28 cellular contexts compared by ENCODE assay signal in the genomic region with DNA sequence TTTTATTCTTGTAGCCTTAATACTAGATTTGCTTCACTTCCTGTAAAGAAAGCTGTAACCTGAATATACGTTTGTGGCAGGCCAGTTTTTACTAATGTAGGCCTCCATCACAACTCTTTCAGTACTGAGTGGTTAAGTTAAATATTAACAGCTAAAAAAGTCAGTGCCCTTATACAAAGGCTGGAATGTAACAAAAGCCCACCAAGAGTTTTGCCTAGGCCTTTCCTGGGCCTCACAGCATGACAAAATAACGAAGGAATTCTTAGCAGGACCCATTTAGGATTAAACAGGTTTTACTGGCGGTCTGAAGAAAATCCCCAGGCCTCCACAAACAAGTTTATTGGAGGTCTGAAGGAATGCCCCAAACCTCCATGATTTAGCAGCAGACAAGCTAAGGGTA. TPM values are rescaled to one million over a fixed set of nuclear protein-coding genes. Genes with fewer than 3 reads are reported as not detected.
DNase-seq lines count a peak whose midpoint lies in the region; ATAC-seq and TF ChIP-seq lines count a peak whose summit lies in the region.
"Had no signal": no experiment of that assay in that cellular context is flagged by ENCODE, and none has a peak within 500 bp of the region (broad histone marks: within the 10 kb centered on the region; RNA-seq: fewer than 3 reads in every experiment).

No MANE protein-coding gene starts in this region.

- DNase-seq in H9 (no peak), SW480 (ENCODE audit: low spot score) (peak; percentile 20), progenitor cell of endocrine pancreas (ENCODE audit: low spot score, unreplicated experiment) (no peak), NCI-H526 (lab: John Stamatoyannopoulos, UW) (no peak)
- DNase-seq: activated CD4-positive, alpha-beta T cell treated with anti-CD3 and anti-CD28 coated beads, Interleukin-2, amount 50 U/mL, for 1 hour; activated CD8-positive, alpha-beta memory T cell treated with anti-CD3 and anti-CD28 coated beads, Interleukin-2, amount 50 U/mL, for 4 hours; aorta; cortex of kidney; GOT3; left lung; mucosa of descending colon; NCI-H1092 treated with DMSO at 0.1 percent for 48 hours; NCI-H187 treated with DMSO at 0.1 percent for 48 hours; NCI-H69; nephron progenitor cell; stimulated activated naive CD8-positive, alpha-beta T cell treated with anti-CD3 and anti-CD28 coated beads, Interleukin-15, amount 100 ng/mL, for 72 hours; T-helper 9 cell; thyroid gland had no signal

- H3K14ac ChIP-seq in H9 (ENCODE audit: insufficient read depth, low read length), result no peak overlapping the region

- no peak overlapping the region for H3K4me3 ChIP-seq in iPS-18a (ENCODE audit: low read length)
- H3K4me3 ChIP-seq: cardiac muscle cell, left lung, mucosa of descending colon, thyroid gland had no signal

- no peaks in the 10 kb centered on the region for H3K27me3 ChIP-seq in H9 (ENCODE audit: insufficient read depth, low read length)
- no peaks in the 10 kb centered on the region for H3K27me3 ChIP-seq in iPS-18a (ENCODE audit: control insufficient read depth, insufficient read depth, low read length)
- H3K27me3 ChIP-seq: cardiac muscle cell, left lung, thyroid gland had no signal

- no peak overlapping the region for H4K91ac ChIP-seq in H9 (ENCODE audit: insufficient read length, low read depth, low read length)

- H3K23me2 ChIP-seq in H9 (ENCODE audit: insufficient read length, low read depth, low read length, poor library complexity, severe bottlenecking), result no peaks in the 10 kb centered on the region

- no peak for TF ChIP-seq CTCF in H9 (conservative IDR thresholded peaks at IDR 0.05)
- TF ChIP-seq CTCF in progenitor cell of endocrine pancreas (IDR thresholded peaks at IDR 0.05; ENCODE audit: unreplicated experiment), result no peak

- no peaks in the 10 kb centered on the region for H3K4me1 ChIP-seq in H9 (ENCODE audit: insufficient read depth, low read length)
- H3K4me1 ChIP-seq in iPS-18a (ENCODE audit: control insufficient read depth, low read depth, low read length), result peaks cover 33% of the 10 kb centered on the region
- H3K4me1 ChIP-seq: left lung, parathyroid adenoma had no signal

- H3K4me1 Mint-ChIP-seq in H9, result peaks cover 42 to 44% of the 10 kb centered on the region in 2 experiments
- peaks cover 32% of the 10 kb centered on the region for H3K4me1 Mint-ChIP-seq in progenitor cell of endocrine pancreas (ENCODE audit: low read depth)
- H3K4me1 Mint-ChIP-seq in stimulated activated memory B cell treated with anti-CD40 and anti-IgM and Interleukin-4, amounts not matched to agents 10 μg/mL and 1 μg/mL and 100 μg/mL, for 72 hours, result no peaks in the 10 kb centered on the region
- H3K4me1 Mint-ChIP-seq: activated naive CD4-positive, alpha-beta T cell treated with anti-CD3 and anti-CD28 coated beads, Interleukin-2, amount 50 U/mL, for 24 hours; stimulated activated naive CD8-positive, alpha-beta T cell treated with anti-CD3 and anti-CD28 coated beads, Interleukin-15, amount 100 ng/mL, for 72 hours had no signal

- no peaks in the 10 kb centered on the region for H3K36me3 Mint-ChIP-seq in H9 (ENCODE audit: insufficient read depth in 1 of 3, low read depth in 3 of 3)
- H3K36me3 Mint-ChIP-seq in progenitor cell of endocrine pancreas (ENCODE audit: insufficient read depth), result no peaks in the 10 kb centered on the region
- H3K36me3 Mint-ChIP-seq in stimulated activated memory B cell treated with anti-CD40 and anti-IgM and Interleukin-4, amounts not matched to agents 10 μg/mL and 1 μg/mL and 100 μg/mL, for 72 hours, result no peaks in the 10 kb centered on the region
- H3K36me3 Mint-ChIP-seq: activated naive CD4-positive, alpha-beta T cell treated with anti-CD3 and anti-CD28 coated beads, Interleukin-2, amount 50 U/mL, for 24 hours; CD14-positive monocyte had no signal

- no peak overlapping the region for H2BK120ac ChIP-seq in H9 (ENCODE audit: low read depth, low read length, poor library complexity, severe bottlenecking)

- no peak overlapping the region for H4K5ac ChIP-seq in H9 (ENCODE audit: insufficient read length, low read depth, low read length)

- no peak overlapping the region for H4K8ac ChIP-seq in H9 (replicated peaks; ENCODE audit: insufficient read length, low read depth, low read length)

- H3K79me2 ChIP-seq in H9 (ENCODE audit: insufficient read depth, low read length), result no peaks in the 10 kb centered on the region
- H3K79me2 ChIP-seq: parathyroid adenoma had no signal

- H2BK12ac ChIP-seq in H9 (ENCODE audit: insufficient read length, low read depth, low read length), result no peak overlapping the region

- no peak for ATAC-seq in stimulated activated memory B cell treated with anti-CD40 and anti-IgM and Interleukin-4, amounts not matched to agents 10 μg/mL and 1 μg/mL and 100 μg/mL, for 72 hours
- ATAC-seq in HG02970 (IDR thresholded peaks at IDR 0.05; ENCODE audit: low FRiP score, unreplicated experiment), result no peak
- no peak for ATAC-seq in HG03095 (IDR thresholded peaks at IDR 0.05; ENCODE audit: unreplicated experiment)
- ATAC-seq: left lung; mucosa of descending colon; sciatic nerve; stimulated activated naive CD8-positive, alpha-beta T cell treated with anti-CD3 and anti-CD28 coated beads, Interleukin-15, amount 100 ng/mL, for 72 hours had no signal

- H3K27ac Mint-ChIP-seq in H9 (peak overlapping the region in 2 of 3 experiments; percentile 53 to 85; a peak in 3 of 7 replicates), progenitor cell of endocrine pancreas (peak overlapping the region; percentile 97)
- H3K27ac Mint-ChIP-seq in stimulated activated memory B cell treated with anti-CD40 and anti-IgM and Interleukin-4, amounts not matched to agents 10 μg/mL and 1 μg/mL and 100 μg/mL, for 72 hours, result no peak overlapping the region
- H3K27ac Mint-ChIP-seq: activated naive CD4-positive, alpha-beta T cell treated with anti-CD3 and anti-CD28 coated beads, Interleukin-2, amount 50 U/mL, for 24 hours; CD14-positive monocyte; nephron progenitor cell; stimulated activated naive CD8-positive, alpha-beta T cell treated with anti-CD3 and anti-CD28 coated beads, Interleukin-15, amount 100 ng/mL, for 72 hours had no signal

- H3K9ac ChIP-seq in H9 (ENCODE audit: extremely low read depth, insufficient read length, low read length) (no peak overlapping the region), iPS-18a (ENCODE audit: low read length) (peak overlapping the region; percentile 1)
- H3K9ac ChIP-seq: parathyroid adenoma had no signal

- no peak overlapping the region for H3K18ac ChIP-seq in H9 (ENCODE audit: insufficient read length, low read depth, low read length)

- no peaks in the 10 kb centered on the region for H3K36me3 ChIP-seq in iPS-18a (ENCODE audit: control insufficient read depth, low read depth, low read length)
- H3K36me3 ChIP-seq: cardiac muscle cell, left lung, thyroid gland had no signal

- H3K4me3 Mint-ChIP-seq in H9, result no peak overlapping the region
- H3K4me3 Mint-ChIP-seq in progenitor cell of endocrine pancreas (ENCODE audit: low read depth), result no peak overlapping the region
- no peak overlapping the region for H3K4me3 Mint-ChIP-seq in stimulated activated memory B cell treated with anti-CD40 and anti-IgM and Interleukin-4, amounts not matched to agents 10 μg/mL and 1 μg/mL and 100 μg/mL, for 72 hours
- H3K4me3 Mint-ChIP-seq: activated naive CD4-positive, alpha-beta T cell treated with anti-CD3 and anti-CD28 coated beads, Interleukin-2, amount 50 U/mL, for 24 hours; CD14-positive monocyte; nephron progenitor cell; stimulated activated naive CD8-positive, alpha-beta T cell treated with anti-CD3 and anti-CD28 coated beads, Interleukin-15, amount 100 ng/mL, for 72 hours had no signal

- no peaks in the 10 kb centered on the region; the same call in 1 of the 2 replicates for H3K27me3 Mint-ChIP-seq in H9 (ENCODE audit: low read depth)
- no peaks in the 10 kb centered on the region for H3K27me3 Mint-ChIP-seq in progenitor cell of endocrine pancreas
- H3K27me3 Mint-ChIP-seq in stimulated activated memory B cell treated with anti-CD40 and anti-IgM and Interleukin-4, amounts not matched to agents 10 μg/mL and 1 μg/mL and 100 μg/mL, for 72 hours, result peaks cover 68% of the 10 kb centered on the region

- H2BK20ac ChIP-seq in H9 (ENCODE audit: low read depth, low read length, poor library complexity, severe bottlenecking), result no peak overlapping the region

- no peaks in the 10 kb centered on the region; a peak in 1 of 5 replicates for H3K9me3 Mint-ChIP-seq in H9
- no peaks in the 10 kb centered on the region for H3K9me3 Mint-ChIP-seq in progenitor cell of endocrine pancreas (ENCODE audit: low read depth)
- H3K9me3 Mint-ChIP-seq in stimulated activated memory B cell treated with anti-CD40 and anti-IgM and Interleukin-4, amounts not matched to agents 10 μg/mL and 1 μg/mL and 100 μg/mL, for 72 hours, result no peaks in the 10 kb centered on the region
- H3K9me3 Mint-ChIP-seq: activated naive CD4-positive, alpha-beta T cell treated with anti-CD3 and anti-CD28 coated beads, Interleukin-2, amount 50 U/mL, for 24 hours; CD14-positive monocyte; nephron progenitor cell; stimulated activated naive CD8-positive, alpha-beta T cell treated with anti-CD3 and anti-CD28 coated beads, Interleukin-15, amount 100 ng/mL, for 72 hours had no signal

- H3K9me3 ChIP-seq in H9 (ENCODE audit: control insufficient read depth, low read depth, low read length), result no peaks in the 10 kb centered on the region
- no peaks in the 10 kb centered on the region for H3K9me3 ChIP-seq in iPS-18a (ENCODE audit: control insufficient read depth, low read depth, low read length)
- H3K9me3 ChIP-seq: left lung, mucosa of descending colon, thyroid gland had no signal

- H4K20me1 ChIP-seq in H9 (ENCODE audit: control insufficient read depth, insufficient read depth, insufficient read length), result no peaks in the 10 kb centered on the region

- no peak overlapping the region for H3K56ac ChIP-seq in H9 (ENCODE audit: insufficient read length, low read depth, low read length)

- H3K23ac ChIP-seq in H9 (ENCODE audit: insufficient read length, low read depth, low read length), result no peak overlapping the region

- no peak overlapping the region for H2AK5ac ChIP-seq in H9 (ENCODE audit: insufficient read length, low read length)

- H2BK5ac ChIP-seq in H9 (ENCODE audit: insufficient read length, low read length), result no peak overlapping the region

- no peak overlapping the region for H3K4me2 ChIP-seq in H9 (ENCODE audit: insufficient read depth, insufficient read length, low read length)

- no peak overlapping the region for H2BK15ac ChIP-seq in H9 (ENCODE audit: low read depth, low read length)

- H3K27ac ChIP-seq in H9 (ENCODE audit: insufficient read length, low read depth, low read length), result no peak overlapping the region
- no peak overlapping the region for H3K27ac ChIP-seq in iPS-18a (ENCODE audit: low read length)
- H3K27ac ChIP-seq: cardiac muscle cell, left lung, parathyroid adenoma, thyroid gland had no signal

- H3T11ph ChIP-seq in H9 (ENCODE audit: low read length), result no peak overlapping the region

- H3K79me1 ChIP-seq in H9 (ENCODE audit: insufficient read depth, low read depth, low read length, poor library complexity, severe bottlenecking), result no peaks in the 10 kb centered on the region

- no peak overlapping the region for H2AFZ ChIP-seq in H9 (ENCODE audit: low read length)
- H2AFZ ChIP-seq: parathyroid adenoma had no signal

- no CpG with 5 or more reads among the region's 3 CpGs for WGBS in H9 (ENCODE audit: extremely low coverage, insufficient read length, low lambda C conversion rate)

- H3K4ac ChIP-seq in H9 (ENCODE audit: low read depth, low read length), result no peak overlapping the region

RNA-seq across cellular contexts. Expression of a gene that starts 43.7 kb away (rescaled TPM):
- total RNA-seq in H9 (2021) (0.07 and 0.09 TPM in 2 replicates), progenitor cell of endocrine pancreas (not detected in 2 replicates)
- total RNA-seq: aorta, cardiac muscle cell, left lung, mucosa of descending colon, OCI-LY7, sciatic nerve, thyroid gland had no signal
